In the genomic region with DNA sequence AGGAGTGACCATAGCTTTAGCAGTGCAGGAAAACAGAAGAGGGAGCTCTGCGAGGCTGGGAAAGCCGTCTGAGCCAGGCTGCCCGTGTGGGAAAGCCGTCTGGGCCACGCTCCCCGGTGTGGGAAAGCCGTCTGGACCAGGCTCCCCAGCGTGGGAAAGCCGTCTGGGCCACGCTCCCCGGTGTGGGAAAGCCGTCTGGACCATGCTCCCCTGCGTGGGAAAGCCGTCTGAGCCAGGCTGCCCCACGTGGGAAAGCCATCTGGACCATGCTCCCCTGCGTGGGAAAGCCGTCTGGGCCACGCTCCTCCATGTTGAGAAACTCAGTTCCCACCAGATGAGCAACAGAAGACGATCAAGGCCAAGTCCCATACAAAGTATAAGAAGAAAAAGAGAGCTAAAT, we compare ENCODE assay signal across 21 cellular contexts.
A peak's percentile ranks its signal among the peaks of the same experiment; 100 is the strongest.
DNase-seq lines count a peak whose midpoint lies in the region; ATAC-seq and TF ChIP-seq lines count a peak whose summit lies in the region.
"Had no signal": no experiment of that assay in that cellular context is flagged by ENCODE, and none has a peak within 500 bp of the region (broad histone marks: within the 10 kb centered on the region; RNA-seq: fewer than 3 reads in every experiment).

No MANE protein-coding gene starts in this region.

- H3K27ac Mint-ChIP-seq in activated naive CD4-positive, alpha-beta T cell treated with anti-CD3 and anti-CD28 coated beads, Interleukin-2, amount 50 U/mL, for 24 hours, result peak overlapping the region; percentile 23
- H3K27ac Mint-ChIP-seq in activated naive CD4-positive, alpha-beta T cell treated with anti-CD3 and anti-CD28 coated beads, Interleukin-2, amount 50 U/mL, for 72 hours, result peak overlapping the region in 1 of 2 donors; percentile 47
- H3K27ac Mint-ChIP-seq in WTC11, result peak overlapping the region; percentile 39; the same call in 1 of the 2 replicates
- H3K27ac Mint-ChIP-seq in stimulated activated naive B cell treated with anti-CD40 and anti-IgM and Interleukin-4, amounts not matched to agents 10 μg/mL and 1 μg/mL and 100 μg/mL, for 72 hours, result peak overlapping the region; percentile 33

- intact Hi-C loops in esophagus muscularis mucosa (cut with DNase I), result no loop called here

- no peak for DNase-seq in activated naive CD4-positive, alpha-beta T cell treated with anti-CD3 and anti-CD28 coated beads, Interleukin-2, amount 50 U/mL, for 72 hours (ENCODE audit: low spot score in 2 of 2)
- DNase-seq in WTC11 (ENCODE audit: low spot score) (no peak), esophagus muscularis mucosa (ENCODE audit: extremely low spot score) (peak; percentile 39), NOMO-1 treated with DMSO at 0.1 percent for 48 hours (lab: John Stamatoyannopoulos, UW; ENCODE audit: unreplicated experiment) (no peak), glomerular visceral epithelial cell (ENCODE audit: extremely low spot score) (no peak), AG08395 (ENCODE audit: low spot score) (no peak)
- no peak for DNase-seq in stimulated activated naive B cell treated with anti-CD40 and anti-IgM and Interleukin-4, amounts not matched to agents 10 μg/mL and 1 μg/mL and 100 μg/mL, for 72 hours
- DNase-seq: DMS79; KG1; NCI-H1105; NCI-H2029 treated with DMSO at 0.1 percent for 48 hours; NCI-H226; NCI-H510A treated with DMSO at 0.1 percent for 48 hours; NCI-H748 treated with DMSO at 0.1 percent for 48 hours; NK-92 treated with Interleukin-12 subunit alpha and Interleukin-12 subunit beta, amount 100 ng/mL, for 24 hours; Peyer's patch had no signal

- peaks cover 15 to 95% (median 73%) of the 10 kb centered on the region in 4 donors for H3K36me3 ChIP-seq in esophagus muscularis mucosa

- POLR2A ChIA-PET in WTC11 (lab: Charles Lee), result no interaction called here

- H3K4me1 ChIP-seq in esophagus muscularis mucosa, result no peaks in the 10 kb centered on the region
- H3K4me1 ChIP-seq: HAP-1, Peyer's patch had no signal

- no peak for TF ChIP-seq EP300 in esophagus muscularis mucosa (IDR thresholded peaks at IDR 0.05)

- no peak overlapping the region for H3K4me3 Mint-ChIP-seq in activated naive CD4-positive, alpha-beta T cell treated with anti-CD3 and anti-CD28 coated beads, Interleukin-2, amount 50 U/mL, for 24 hours
- no peak overlapping the region for H3K4me3 Mint-ChIP-seq in WTC11
- no peak overlapping the region for H3K4me3 Mint-ChIP-seq in stimulated activated naive B cell treated with anti-CD40 and anti-IgM and Interleukin-4, amounts not matched to agents 10 μg/mL and 1 μg/mL and 100 μg/mL, for 72 hours

- no peak for TF ChIP-seq POLR2A in esophagus muscularis mucosa (IDR thresholded peaks at IDR 0.05; ENCODE audit: low read depth)

- 93% methylated on average over 19 of the region's 19 CpGs for WGBS in esophagus muscularis mucosa

- ATAC-seq in activated naive CD4-positive, alpha-beta T cell treated with anti-CD3 and anti-CD28 coated beads, Interleukin-2, amount 50 U/mL, for 72 hours, result no peak
- ATAC-seq in WTC11, result no peak
- ATAC-seq in stimulated activated naive B cell treated with anti-CD40 and anti-IgM and Interleukin-4, amounts not matched to agents 10 μg/mL and 1 μg/mL and 100 μg/mL, for 72 hours (replicated peaks), result no peak
- ATAC-seq: SK-N-SH treated with all-trans-retinoic acid at 6 μM for 48 hours had no signal

- CTCF ChIA-PET in WTC11 (lab: Charles Lee), result no interaction called here

- H3K27me3 ChIP-seq in esophagus muscularis mucosa, result no peaks in the 10 kb centered on the region
- H3K27me3 ChIP-seq: Peyer's patch had no signal

- peaks cover 6% of the 10 kb centered on the region for H3K9me3 Mint-ChIP-seq in activated naive CD4-positive, alpha-beta T cell treated with anti-CD3 and anti-CD28 coated beads, Interleukin-2, amount 50 U/mL, for 24 hours
- peaks cover 5 to 18% of the 10 kb centered on the region in 2 donors for H3K9me3 Mint-ChIP-seq in activated naive CD4-positive, alpha-beta T cell treated with anti-CD3 and anti-CD28 coated beads, Interleukin-2, amount 50 U/mL, for 72 hours
- peaks cover 13% of the 10 kb centered on the region for H3K9me3 Mint-ChIP-seq in WTC11
- peaks cover 4 to 11% of the 10 kb centered on the region in 2 donors for H3K9me3 Mint-ChIP-seq in stimulated activated naive B cell treated with anti-CD40 and anti-IgM and Interleukin-4, amounts not matched to agents 10 μg/mL and 1 μg/mL and 100 μg/mL, for 72 hours

- no peak overlapping the region for H3K27ac ChIP-seq in esophagus muscularis mucosa (replicated peaks in 1 of 4)
- H3K27ac ChIP-seq: C4-2B, HL-60, Peyer's patch had no signal

- H3K4me3 ChIP-seq in esophagus muscularis mucosa, result no peak overlapping the region
- H3K4me3 ChIP-seq: HAP-1, Peyer's patch had no signal

- no peaks in the 10 kb centered on the region for H3K27me3 Mint-ChIP-seq in activated naive CD4-positive, alpha-beta T cell treated with anti-CD3 and anti-CD28 coated beads, Interleukin-2, amount 50 U/mL, for 24 hours
- no peaks in the 10 kb centered on the region for H3K27me3 Mint-ChIP-seq in WTC11 (ENCODE audit: low read depth)
- no peaks in the 10 kb centered on the region for H3K27me3 Mint-ChIP-seq in stimulated activated naive B cell treated with anti-CD40 and anti-IgM and Interleukin-4, amounts not matched to agents 10 μg/mL and 1 μg/mL and 100 μg/mL, for 72 hours

- TF ChIP-seq CTCF in WTC11 (IDR thresholded peaks at IDR 0.05) (no peak), esophagus muscularis mucosa (IDR thresholded peaks at IDR 0.05) (no peak)

- H3K4me1 Mint-ChIP-seq in activated naive CD4-positive, alpha-beta T cell treated with anti-CD3 and anti-CD28 coated beads, Interleukin-2, amount 50 U/mL, for 24 hours, result peaks cover 9% of the 10 kb centered on the region
- H3K4me1 Mint-ChIP-seq in WTC11, result peaks cover 6% of the 10 kb centered on the region
- peaks cover 0 to 3% of the 10 kb centered on the region in 2 donors for H3K4me1 Mint-ChIP-seq in stimulated activated naive B cell treated with anti-CD40 and anti-IgM and Interleukin-4, amounts not matched to agents 10 μg/mL and 1 μg/mL and 100 μg/mL, for 72 hours

- peaks cover 36% of the 10 kb centered on the region for H3K36me3 Mint-ChIP-seq in activated naive CD4-positive, alpha-beta T cell treated with anti-CD3 and anti-CD28 coated beads, Interleukin-2, amount 50 U/mL, for 24 hours
- H3K36me3 Mint-ChIP-seq in activated naive CD4-positive, alpha-beta T cell treated with anti-CD3 and anti-CD28 coated beads, Interleukin-2, amount 50 U/mL, for 72 hours, result peaks cover 39 to 57% of the 10 kb centered on the region in 2 donors
- H3K36me3 Mint-ChIP-seq in WTC11, result peaks cover 47% of the 10 kb centered on the region
- peaks cover 61 to 84% of the 10 kb centered on the region in 2 donors for H3K36me3 Mint-ChIP-seq in stimulated activated naive B cell treated with anti-CD40 and anti-IgM and Interleukin-4, amounts not matched to agents 10 μg/mL and 1 μg/mL and 100 μg/mL, for 72 hours

- peaks cover 0 to 7% (median 2%) of the 10 kb centered on the region in 4 donors for H3K9me3 ChIP-seq in esophagus muscularis mucosa
- H3K9me3 ChIP-seq: HAP-1 had no signal

TF ChIP-seq in WTC11, 78 proteins besides CTCF, POLR2A, EP300 and RAD21:
- TF ChIP-seq ZNF121 (CRISPR knock-in tag; IDR thresholded peaks at IDR 0.05), result no peak
- TF ChIP-seq SP1 (CRISPR knock-in tag; conservative IDR thresholded peaks at IDR 0.05), result no peak
- no peak for TF ChIP-seq FOXP1 (CRISPR knock-in tag; IDR thresholded peaks at IDR 0.05; ENCODE audit: borderline replicate concordance)
- TF ChIP-seq FOXJ3 (CRISPR knock-in tag; IDR thresholded peaks at IDR 0.05; ENCODE audit: borderline replicate concordance), result no peak
- 0 out of 2 replicates have a peak, but pooled peaks have one; percentile 58 for TF ChIP-seq SMAD4 (CRISPR knock-in tag; IDR thresholded peaks at IDR 0.05)
- TF ChIP-seq, protein P1, sequence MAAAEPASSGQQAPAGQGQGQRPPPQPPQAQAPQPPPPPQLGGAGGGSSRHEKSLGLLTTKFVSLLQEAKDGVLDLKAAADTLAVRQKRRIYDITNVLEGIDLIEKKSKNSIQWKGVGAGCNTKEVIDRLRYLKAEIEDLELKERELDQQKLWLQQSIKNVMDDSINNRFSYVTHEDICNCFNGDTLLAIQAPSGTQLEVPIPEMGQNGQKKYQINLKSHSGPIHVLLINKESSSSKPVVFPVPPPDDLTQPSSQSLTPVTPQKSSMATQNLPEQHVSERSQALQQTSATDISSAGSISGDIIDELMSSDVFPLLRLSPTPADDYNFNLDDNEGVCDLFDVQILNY (CRISPR knock-in tag; IDR thresholded peaks at IDR 0.05), result no peak
- no peak for TF ChIP-seq ZNF671 (CRISPR knock-in tag; IDR thresholded peaks at IDR 0.05)
- TF ChIP-seq NFATC4 (CRISPR knock-in tag; IDR thresholded peaks at IDR 0.05), result no peak
TF ChIP-seq in WTC11: peak in this region for 1.
